1 cellular context compared by ENCODE assay signal in the genomic region with DNA sequence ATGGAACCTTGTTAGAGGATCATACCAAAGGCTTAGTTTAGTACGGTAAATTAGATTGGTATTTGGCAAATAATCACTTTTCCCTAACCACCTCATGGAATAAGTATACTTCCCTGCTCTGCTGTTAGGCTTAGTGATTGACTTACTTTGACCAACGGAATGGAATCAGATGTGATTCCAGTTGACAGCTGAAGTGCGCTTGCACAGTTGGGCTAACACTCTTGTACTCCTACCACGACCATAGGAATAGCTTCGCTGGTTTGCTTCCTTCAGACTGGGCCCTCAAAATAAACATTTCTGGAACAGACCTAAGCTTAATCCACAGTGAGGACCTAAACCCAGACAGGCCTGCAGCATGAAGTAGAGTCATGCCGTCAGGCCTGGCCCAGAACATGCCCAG.
TF ChIP-seq lines count a peak whose summit lies in the region.

No MANE protein-coding gene starts in this region.

TF ChIP-seq in H1, 55 proteins besides CTCF, POLR2A, EP300 and RAD21:
- TF ChIP-seq, protein P1, sequence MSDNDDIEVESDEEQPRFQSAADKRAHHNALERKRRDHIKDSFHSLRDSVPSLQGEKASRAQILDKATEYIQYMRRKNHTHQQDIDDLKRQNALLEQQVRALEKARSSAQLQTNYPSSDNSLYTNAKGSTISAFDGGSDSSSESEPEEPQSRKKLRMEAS (IDR thresholded peaks at IDR 0.05): no peak
- TF ChIP-seq TBP (IDR thresholded peaks at IDR 0.05; ENCODE audit: low read depth, low read length): no peak
- TF ChIP-seq RBBP5 (IDR thresholded peaks at IDR 0.05; ENCODE audit: borderline replicate concordance, low read depth, low read length): no peak
- no peak for TF ChIP-seq RXRA (IDR thresholded peaks at IDR 0.05; ENCODE audit: insufficient read depth, low read depth, low read length)
- TF ChIP-seq PHF8 (conservative IDR thresholded peaks at IDR 0.05; ENCODE audit: low read depth, low read length): no peak
- TF ChIP-seq TAF1 (IDR thresholded peaks at IDR 0.05; ENCODE audit: low read depth, low read length): no peak
- TF ChIP-seq, protein P2, sequence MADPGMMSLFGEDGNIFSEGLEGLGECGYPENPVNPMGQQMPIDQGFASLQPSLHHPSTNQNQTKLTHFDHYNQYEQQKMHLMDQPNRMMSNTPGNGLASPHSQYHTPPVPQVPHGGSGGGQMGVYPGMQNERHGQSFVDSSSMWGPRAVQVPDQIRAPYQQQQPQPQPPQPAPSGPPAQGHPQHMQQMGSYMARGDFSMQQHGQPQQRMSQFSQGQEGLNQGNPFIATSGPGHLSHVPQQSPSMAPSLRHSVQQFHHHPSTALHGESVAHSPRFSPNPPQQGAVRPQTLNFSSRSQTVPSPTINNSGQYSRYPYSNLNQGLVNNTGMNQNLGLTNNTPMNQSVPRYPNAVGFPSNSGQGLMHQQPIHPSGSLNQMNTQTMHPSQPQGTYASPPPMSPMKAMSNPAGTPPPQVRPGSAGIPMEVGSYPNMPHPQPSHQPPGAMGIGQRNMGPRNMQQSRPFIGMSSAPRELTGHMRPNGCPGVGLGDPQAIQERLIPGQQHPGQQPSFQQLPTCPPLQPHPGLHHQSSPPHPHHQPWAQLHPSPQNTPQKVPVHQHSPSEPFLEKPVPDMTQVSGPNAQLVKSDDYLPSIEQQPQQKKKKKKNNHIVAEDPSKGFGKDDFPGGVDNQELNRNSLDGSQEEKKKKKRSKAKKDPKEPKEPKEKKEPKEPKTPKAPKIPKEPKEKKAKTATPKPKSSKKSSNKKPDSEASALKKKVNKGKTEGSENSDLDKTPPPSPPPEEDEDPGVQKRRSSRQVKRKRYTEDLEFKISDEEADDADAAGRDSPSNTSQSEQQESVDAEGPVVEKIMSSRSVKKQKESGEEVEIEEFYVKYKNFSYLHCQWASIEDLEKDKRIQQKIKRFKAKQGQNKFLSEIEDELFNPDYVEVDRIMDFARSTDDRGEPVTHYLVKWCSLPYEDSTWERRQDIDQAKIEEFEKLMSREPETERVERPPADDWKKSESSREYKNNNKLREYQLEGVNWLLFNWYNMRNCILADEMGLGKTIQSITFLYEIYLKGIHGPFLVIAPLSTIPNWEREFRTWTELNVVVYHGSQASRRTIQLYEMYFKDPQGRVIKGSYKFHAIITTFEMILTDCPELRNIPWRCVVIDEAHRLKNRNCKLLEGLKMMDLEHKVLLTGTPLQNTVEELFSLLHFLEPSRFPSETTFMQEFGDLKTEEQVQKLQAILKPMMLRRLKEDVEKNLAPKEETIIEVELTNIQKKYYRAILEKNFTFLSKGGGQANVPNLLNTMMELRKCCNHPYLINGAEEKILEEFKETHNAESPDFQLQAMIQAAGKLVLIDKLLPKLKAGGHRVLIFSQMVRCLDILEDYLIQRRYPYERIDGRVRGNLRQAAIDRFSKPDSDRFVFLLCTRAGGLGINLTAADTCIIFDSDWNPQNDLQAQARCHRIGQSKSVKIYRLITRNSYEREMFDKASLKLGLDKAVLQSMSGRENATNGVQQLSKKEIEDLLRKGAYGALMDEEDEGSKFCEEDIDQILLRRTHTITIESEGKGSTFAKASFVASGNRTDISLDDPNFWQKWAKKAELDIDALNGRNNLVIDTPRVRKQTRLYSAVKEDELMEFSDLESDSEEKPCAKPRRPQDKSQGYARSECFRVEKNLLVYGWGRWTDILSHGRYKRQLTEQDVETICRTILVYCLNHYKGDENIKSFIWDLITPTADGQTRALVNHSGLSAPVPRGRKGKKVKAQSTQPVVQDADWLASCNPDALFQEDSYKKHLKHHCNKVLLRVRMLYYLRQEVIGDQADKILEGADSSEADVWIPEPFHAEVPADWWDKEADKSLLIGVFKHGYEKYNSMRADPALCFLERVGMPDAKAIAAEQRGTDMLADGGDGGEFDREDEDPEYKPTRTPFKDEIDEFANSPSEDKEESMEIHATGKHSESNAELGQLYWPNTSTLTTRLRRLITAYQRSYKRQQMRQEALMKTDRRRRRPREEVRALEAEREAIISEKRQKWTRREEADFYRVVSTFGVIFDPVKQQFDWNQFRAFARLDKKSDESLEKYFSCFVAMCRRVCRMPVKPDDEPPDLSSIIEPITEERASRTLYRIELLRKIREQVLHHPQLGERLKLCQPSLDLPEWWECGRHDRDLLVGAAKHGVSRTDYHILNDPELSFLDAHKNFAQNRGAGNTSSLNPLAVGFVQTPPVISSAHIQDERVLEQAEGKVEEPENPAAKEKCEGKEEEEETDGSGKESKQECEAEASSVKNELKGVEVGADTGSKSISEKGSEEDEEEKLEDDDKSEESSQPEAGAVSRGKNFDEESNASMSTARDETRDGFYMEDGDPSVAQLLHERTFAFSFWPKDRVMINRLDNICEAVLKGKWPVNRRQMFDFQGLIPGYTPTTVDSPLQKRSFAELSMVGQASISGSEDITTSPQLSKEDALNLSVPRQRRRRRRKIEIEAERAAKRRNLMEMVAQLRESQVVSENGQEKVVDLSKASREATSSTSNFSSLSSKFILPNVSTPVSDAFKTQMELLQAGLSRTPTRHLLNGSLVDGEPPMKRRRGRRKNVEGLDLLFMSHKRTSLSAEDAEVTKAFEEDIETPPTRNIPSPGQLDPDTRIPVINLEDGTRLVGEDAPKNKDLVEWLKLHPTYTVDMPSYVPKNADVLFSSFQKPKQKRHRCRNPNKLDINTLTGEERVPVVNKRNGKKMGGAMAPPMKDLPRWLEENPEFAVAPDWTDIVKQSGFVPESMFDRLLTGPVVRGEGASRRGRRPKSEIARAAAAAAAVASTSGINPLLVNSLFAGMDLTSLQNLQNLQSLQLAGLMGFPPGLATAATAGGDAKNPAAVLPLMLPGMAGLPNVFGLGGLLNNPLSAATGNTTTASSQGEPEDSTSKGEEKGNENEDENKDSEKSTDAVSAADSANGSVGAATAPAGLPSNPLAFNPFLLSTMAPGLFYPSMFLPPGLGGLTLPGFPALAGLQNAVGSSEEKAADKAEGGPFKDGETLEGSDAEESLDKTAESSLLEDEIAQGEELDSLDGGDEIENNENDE (IDR thresholded peaks at IDR 0.05; ENCODE audit: insufficient replicate concordance, low read length): no peak
- TF ChIP-seq SP4 (IDR thresholded peaks at IDR 0.05; ENCODE audit: low read length): no peak
- TF ChIP-seq CHD1 (IDR thresholded peaks at IDR 0.05; ENCODE audit: low read depth, low read length): no peak
- TF ChIP-seq BACH1 (IDR thresholded peaks at IDR 0.05; ENCODE audit: low read length): no peak
- no peak for TF ChIP-seq CREB1 (IDR thresholded peaks at IDR 0.05)
- no peak for TF ChIP-seq RFX5 (IDR thresholded peaks at IDR 0.05; ENCODE audit: borderline replicate concordance, low read depth, low read length)
- TF ChIP-seq CTBP2 (IDR thresholded peaks at IDR 0.05; ENCODE audit: borderline replicate concordance, insufficient read depth, insufficient read length, low read length): no peak
